ENCODE assay signal across 8 cellular contexts in the genomic region with DNA sequence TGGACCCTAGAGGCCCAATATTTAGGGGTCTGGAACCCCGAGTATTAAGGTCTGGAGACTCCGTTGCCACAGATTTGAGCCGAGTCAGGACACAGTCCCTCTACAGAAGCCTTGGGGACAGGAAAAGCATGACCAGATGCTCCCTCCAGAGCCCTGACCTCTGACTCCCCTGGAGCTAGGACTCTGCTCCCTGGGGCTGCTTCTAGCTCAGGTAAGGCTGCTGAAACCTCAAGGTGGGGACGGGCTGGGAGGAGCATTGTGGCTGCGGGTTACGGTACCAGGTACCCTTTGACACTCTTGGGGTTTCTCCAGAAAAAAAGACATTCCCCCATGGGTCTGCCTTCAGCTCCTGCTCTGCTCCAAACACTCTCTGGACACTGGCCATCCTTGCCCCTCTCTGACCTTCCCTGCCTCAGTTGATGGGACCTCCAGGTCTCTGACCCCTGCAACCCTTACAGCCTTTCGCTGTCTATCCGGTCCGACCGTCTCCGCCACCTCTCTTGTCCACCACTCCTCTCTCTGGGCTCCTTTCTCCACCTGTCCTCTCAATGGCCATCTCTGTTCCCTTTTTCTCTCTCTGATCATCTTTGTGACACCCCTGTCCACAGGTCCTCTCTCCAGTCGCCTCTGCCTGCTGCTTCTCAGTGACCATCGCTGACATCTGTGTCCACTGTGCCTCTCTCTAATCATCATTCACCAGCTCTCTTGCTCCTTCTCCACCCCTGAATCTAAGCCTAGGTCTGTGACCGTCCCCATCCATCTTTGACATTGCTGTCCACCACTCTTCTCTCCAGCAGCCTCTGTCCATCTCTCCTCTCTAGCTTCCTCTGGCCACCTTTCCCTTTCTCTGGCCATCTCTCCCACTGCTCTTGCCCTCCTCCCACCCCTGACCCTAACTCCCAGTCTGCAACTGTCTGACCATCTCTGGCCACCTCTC. TPM values are rescaled to one million over a fixed set of nuclear protein-coding genes. Genes with fewer than 3 reads are reported as not detected.
DNase-seq lines count a peak whose midpoint lies in the region; ATAC-seq and TF ChIP-seq lines count a peak whose summit lies in the region.

No MANE protein-coding gene starts in this region.

- no peak for ATAC-seq in activated CD4-positive, alpha-beta T cell treated with anti-CD3 and anti-CD28 coated beads for 36 hours
- peak; percentile 13 for ATAC-seq in activated naive CD8-positive, alpha-beta T cell treated with anti-CD3 and anti-CD28 coated beads, Interleukin-2, amount 50 U/mL, for 24 hours
- ATAC-seq in thoracic aorta (ENCODE audit: insufficient number of reproducible peaks, low FRiP score, low read depth): no peak

- peaks cover 0 to 5% (median 0%) of the 10 kb centered on the region in 4 donors for H3K36me3 ChIP-seq in liver (ENCODE audit: control insufficient read depth in 4 of 4, insufficient read depth in 3 of 4, low read depth in 1 of 4, low read length in 3 of 4)
- H3K36me3 ChIP-seq in thoracic aorta: peaks cover 3% of the 10 kb centered on the region

- no peaks in the 10 kb centered on the region for H3K9me3 ChIP-seq in liver (ENCODE audit: control insufficient read depth in 4 of 4, low read length in 3 of 4)
- no peaks in the 10 kb centered on the region for H3K9me3 ChIP-seq in thoracic aorta

- H3K27ac ChIP-seq in liver (ENCODE audit: low read depth in 1 of 2, low read length in 2 of 2): no peak overlapping the region
- peak overlapping the region; percentile 60 to 86 for H3K27ac ChIP-seq in thoracic aorta

- TF ChIP-seq CTCF in liver (IDR thresholded peaks at IDR 0.05; ENCODE audit: low read depth, low read length, missing input control) (no peak), thoracic aorta (IDR thresholded peaks at IDR 0.05) (no peak)

- peaks cover 24% of the 10 kb centered on the region for H3K4me1 Mint-ChIP-seq in activated CD4-positive, alpha-beta T cell treated with anti-CD3 and anti-CD28 coated beads for 36 hours
- peaks cover 30% of the 10 kb centered on the region for H3K4me1 Mint-ChIP-seq in activated naive CD8-positive, alpha-beta T cell treated with anti-CD3 and anti-CD28 coated beads, Interleukin-2, amount 50 U/mL, for 24 hours

- POLR2A ChIA-PET in activated CD4-positive, alpha-beta T cell treated with anti-CD3 and anti-CD28 coated beads for 36 hours (lab: Charles Lee): interaction anchor here (0.6 kb wide), 1 partner anchor 236 kb away, joined by 4 read pairs; no protein-coding TSS in a partner anchor

- H3K36me3 Mint-ChIP-seq in activated CD4-positive, alpha-beta T cell treated with anti-CD3 and anti-CD28 coated beads for 36 hours (ENCODE audit: low read depth): peaks cover 6% of the 10 kb centered on the region
- H3K36me3 Mint-ChIP-seq in activated naive CD8-positive, alpha-beta T cell treated with anti-CD3 and anti-CD28 coated beads, Interleukin-2, amount 50 U/mL, for 24 hours (ENCODE audit: low read depth): no peaks in the 10 kb centered on the region

- CTCF ChIA-PET in activated CD4-positive, alpha-beta T cell treated with anti-CD3 and anti-CD28 coated beads for 36 hours (lab: Charles Lee): interaction anchor here (0.6 to 1.1 kb wide), 4 partner anchors 21 to 277 kb away, joined by 3 to 5 read pairs (median 4); a partner anchor contains a TSS

- H3K4me3 ChIP-seq in liver (ENCODE audit: low read depth in 1 of 3, low read length in 3 of 3) (peak overlapping the region in 2 of 3 donors; percentile 25 to 86), thoracic aorta (peak overlapping the region; percentile 95)

- H3K4me1 ChIP-seq in liver (ENCODE audit: control insufficient read depth in 4 of 4, insufficient read depth in 4 of 4, low read length in 3 of 4): peaks cover 11 to 38% (median 27%) of the 10 kb centered on the region in 4 donors
- H3K4me1 ChIP-seq in thoracic aorta (ENCODE audit: control insufficient read depth in 1 of 2, low read depth in 2 of 2): peaks cover 11 to 31% of the 10 kb centered on the region in 2 donors

- H3K27me3 ChIP-seq in liver (ENCODE audit: control insufficient read depth in 4 of 4, insufficient read depth in 4 of 4, low read length in 3 of 4): no peaks in the 10 kb centered on the region
- no peaks in the 10 kb centered on the region for H3K27me3 ChIP-seq in thoracic aorta (replicated peaks; ENCODE audit: insufficient read depth)

- H3K4me3 Mint-ChIP-seq in activated CD4-positive, alpha-beta T cell treated with anti-CD3 and anti-CD28 coated beads for 36 hours: peak overlapping the region; percentile 62
- H3K4me3 Mint-ChIP-seq in activated naive CD8-positive, alpha-beta T cell treated with anti-CD3 and anti-CD28 coated beads, Interleukin-2, amount 50 U/mL, for 24 hours: peak overlapping the region; percentile 71

- H3K27ac Mint-ChIP-seq in activated CD4-positive, alpha-beta T cell treated with anti-CD3 and anti-CD28 coated beads for 36 hours: peak overlapping the region; percentile 39
- H3K27ac Mint-ChIP-seq in activated naive CD8-positive, alpha-beta T cell treated with anti-CD3 and anti-CD28 coated beads, Interleukin-2, amount 50 U/mL, for 24 hours: no peak overlapping the region

- peak overlapping the region in 1 of 2 donors; percentile 74 for H3K9ac ChIP-seq in liver (ENCODE audit: low read depth in 1 of 2, low read length in 2 of 2)

- intact Hi-C loops in activated CD4-positive, alpha-beta T cell treated with anti-CD3 and anti-CD28 coated beads for 36 hours (cut with DNase I, micrococcal nuclease): no loop called here

- no peak for DNase-seq in activated CD4-positive, alpha-beta T cell treated with anti-CD3 and anti-CD28 coated beads for 36 hours
- no peak for DNase-seq in activated CD4-positive, alpha-beta T cell treated with anti-CD3 and anti-CD28 coated beads, Interleukin-2, amount 50 U/mL, for 1 hour
- DNase-seq in activated naive CD8-positive, alpha-beta T cell treated with anti-CD3 and anti-CD28 coated beads, Interleukin-2, amount 50 U/mL, for 24 hours: no peak
- no peak for DNase-seq in thoracic aorta (ENCODE audit: low spot score)
- no peak for DNase-seq in NCI-H1105 treated with DMSO at 0.1 percent for 48 hours (lab: John Stamatoyannopoulos, UW)
- DNase-seq in DMS 273 (lab: John Stamatoyannopoulos, UW; ENCODE audit: unreplicated experiment): no peak
- no peak for DNase-seq in NOMO-1 (lab: John Stamatoyannopoulos, UW; ENCODE audit: unreplicated experiment in 2 of 2)

- H3K9me3 Mint-ChIP-seq in activated CD4-positive, alpha-beta T cell treated with anti-CD3 and anti-CD28 coated beads for 36 hours (ENCODE audit: low read depth): no peaks in the 10 kb centered on the region
- H3K9me3 Mint-ChIP-seq in activated naive CD8-positive, alpha-beta T cell treated with anti-CD3 and anti-CD28 coated beads, Interleukin-2, amount 50 U/mL, for 24 hours: no peaks in the 10 kb centered on the region

- no peak for TF ChIP-seq RAD21 in liver (IDR thresholded peaks at IDR 0.05)

- no peaks in the 10 kb centered on the region for H3K27me3 Mint-ChIP-seq in activated CD4-positive, alpha-beta T cell treated with anti-CD3 and anti-CD28 coated beads for 36 hours
- H3K27me3 Mint-ChIP-seq in activated naive CD8-positive, alpha-beta T cell treated with anti-CD3 and anti-CD28 coated beads, Interleukin-2, amount 50 U/mL, for 24 hours: peaks cover 3% of the 10 kb centered on the region

- WGBS in liver: 41% methylated on average over 14 of the region's 14 CpGs

TF ChIP-seq in liver, 16 proteins besides CTCF, POLR2A, EP300 and RAD21:
- TF ChIP-seq, protein P1, sequence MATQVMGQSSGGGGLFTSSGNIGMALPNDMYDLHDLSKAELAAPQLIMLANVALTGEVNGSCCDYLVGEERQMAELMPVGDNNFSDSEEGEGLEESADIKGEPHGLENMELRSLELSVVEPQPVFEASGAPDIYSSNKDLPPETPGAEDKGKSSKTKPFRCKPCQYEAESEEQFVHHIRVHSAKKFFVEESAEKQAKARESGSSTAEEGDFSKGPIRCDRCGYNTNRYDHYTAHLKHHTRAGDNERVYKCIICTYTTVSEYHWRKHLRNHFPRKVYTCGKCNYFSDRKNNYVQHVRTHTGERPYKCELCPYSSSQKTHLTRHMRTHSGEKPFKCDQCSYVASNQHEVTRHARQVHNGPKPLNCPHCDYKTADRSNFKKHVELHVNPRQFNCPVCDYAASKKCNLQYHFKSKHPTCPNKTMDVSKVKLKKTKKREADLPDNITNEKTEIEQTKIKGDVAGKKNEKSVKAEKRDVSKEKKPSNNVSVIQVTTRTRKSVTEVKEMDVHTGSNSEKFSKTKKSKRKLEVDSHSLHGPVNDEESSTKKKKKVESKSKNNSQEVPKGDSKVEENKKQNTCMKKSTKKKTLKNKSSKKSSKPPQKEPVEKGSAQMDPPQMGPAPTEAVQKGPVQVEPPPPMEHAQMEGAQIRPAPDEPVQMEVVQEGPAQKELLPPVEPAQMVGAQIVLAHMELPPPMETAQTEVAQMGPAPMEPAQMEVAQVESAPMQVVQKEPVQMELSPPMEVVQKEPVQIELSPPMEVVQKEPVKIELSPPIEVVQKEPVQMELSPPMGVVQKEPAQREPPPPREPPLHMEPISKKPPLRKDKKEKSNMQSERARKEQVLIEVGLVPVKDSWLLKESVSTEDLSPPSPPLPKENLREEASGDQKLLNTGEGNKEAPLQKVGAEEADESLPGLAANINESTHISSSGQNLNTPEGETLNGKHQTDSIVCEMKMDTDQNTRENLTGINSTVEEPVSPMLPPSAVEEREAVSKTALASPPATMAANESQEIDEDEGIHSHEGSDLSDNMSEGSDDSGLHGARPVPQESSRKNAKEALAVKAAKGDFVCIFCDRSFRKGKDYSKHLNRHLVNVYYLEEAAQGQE (IDR thresholded peaks at IDR 0.05): no peak
- peak in 1 of 2 donors; percentile 14 for TF ChIP-seq HNF4A (conservative IDR thresholded peaks at IDR 0.05)

RNA-seq across cellular contexts. Expression of a gene that starts 1.4 kb away (rescaled TPM):
- 1 to 10 TPM; 7.8 to 8.3 TPM for total RNA-seq in activated CD4-positive, alpha-beta T cell treated with anti-CD3 and anti-CD28 coated beads for 36 hours
- total RNA-seq in liver: 1 to 10 TPM in 1 of 2 donors, under 1 TPM in 1; 0.89 to 1.9 TPM
- polyA plus RNA-seq in liver: 1 to 10 TPM; 2.2 to 8.4 TPM
- total RNA-seq in thoracic aorta: 10 to 100 TPM; 14.3 to 26.7 TPM

RNA-seq across cellular contexts. Expression of a gene that starts 29.5 kb away (rescaled TPM):
- total RNA-seq in activated CD4-positive, alpha-beta T cell treated with anti-CD3 and anti-CD28 coated beads for 36 hours: not detected
- 10 to 100 TPM; 26.8 to 37.6 TPM for total RNA-seq in liver
- polyA plus RNA-seq in liver: 10 to 100 TPM; 43.8 to 89.6 TPM
- total RNA-seq in thoracic aorta: 100 to 1,000 TPM; 155 to 247 TPM

RNA-seq across cellular contexts. Expression of a gene that starts 35.3 kb away (rescaled TPM):
- 10 to 100 TPM; 27.0 to 32.7 TPM for total RNA-seq in activated CD4-positive, alpha-beta T cell treated with anti-CD3 and anti-CD28 coated beads for 36 hours
- total RNA-seq in liver (1 to 10 TPM; 2.0 to 3.1 TPM), thoracic aorta (10 to 100 TPM in 1 of 2 donors, 1 to 10 TPM in 1; 4.5 to 13.2 TPM)
- polyA plus RNA-seq in liver: 10 to 100 TPM in 1 of 2 donors, 1 to 10 TPM in 1; 4.6 to 13.3 TPM

RNA-seq across cellular contexts. Expression of a gene that starts 37.3 kb away (rescaled TPM):
- 10 to 100 TPM; 60.1 TPM for total RNA-seq in activated CD4-positive, alpha-beta T cell treated with anti-CD3 and anti-CD28 coated beads for 36 hours
- 1 to 10 TPM; 1.3 to 2.4 TPM for total RNA-seq in liver
- 1 to 10 TPM in 1 of 2 donors, under 1 TPM in 1; 0.66 to 1.2 TPM for polyA plus RNA-seq in liver
- 10 to 100 TPM in 1 of 2 donors, 1 to 10 TPM in 1; 5.4 to 32.6 TPM for total RNA-seq in thoracic aorta

RNA-seq across cellular contexts. Expression of a gene that starts 57.4 kb away (rescaled TPM):
- 10 to 100 TPM; 16.0 to 19.2 TPM for total RNA-seq in activated CD4-positive, alpha-beta T cell treated with anti-CD3 and anti-CD28 coated beads for 36 hours
- 10 to 100 TPM in 1 of 2 donors, 1 to 10 TPM in 1; 8.4 to 28.4 TPM for total RNA-seq in liver
- 10 to 100 TPM; 16.0 to 21.7 TPM for polyA plus RNA-seq in liver
- 10 to 100 TPM; 43.0 to 70.5 TPM for total RNA-seq in thoracic aorta

Comparison
In these comparisons a context has a peak if more than half of its experiments do, and no peak if none do; other contexts are left out.
1. H3K27ac ChIP-seq: peak in thoracic aorta (2 of 2); none in liver (0 of 2).
2. RNA of a gene that starts 29.5 kb away (total RNA-seq): 155 to 247 TPM in thoracic aorta and 26.8 to 37.6 TPM in liver; not detected in activated CD4-positive, alpha-beta T cell treated with anti-CD3 and anti-CD28 coated beads for 36 hours; every median in the first group is over 10 times any median in the second.